ENCODE assay signal across 18 cellular contexts in genomic region chr18:1412660-1413659, GRCh38.
DNase-seq lines count a peak whose midpoint lies in the region; ATAC-seq, FAIRE-seq and TF ChIP-seq lines count a peak whose summit lies in the region.
"Had no signal": no experiment of that assay in that cellular context is flagged by ENCODE, and none has a peak within 500 bp of the region (broad histone marks: within the 10 kb centered on the region; RNA-seq: fewer than 3 reads in every experiment).

No MANE protein-coding gene starts in this region.

- H3K9me3 ChIP-seq in esophagus muscularis mucosa = no peaks in the 10 kb centered on the region
- H3K9me3 ChIP-seq: SJSA1 had no signal

- DNase-seq in HS-27A (ENCODE audit: low read depth) (peak; percentile 17), NCI-H446 treated with DMSO at 0.1 percent for 48 hours (lab: John Stamatoyannopoulos, UW) (peak; percentile 69), cerebellar cortex (ENCODE audit: low spot score) (peak; percentile 15), urothelium cell line (ENCODE audit: low spot score) (peak; percentile 33), RPMI8226 (no peak), esophagus muscularis mucosa (ENCODE audit: extremely low spot score) (no peak)
- DNase-seq: AML-193, DMS53, NCI-H1048, NCI-H146, NCI-H510A treated with DMSO at 0.1 percent for 48 hours, NCI-H82, T-helper 17 cell had no signal

- H3K4me1 ChIP-seq in esophagus muscularis mucosa = no peaks in the 10 kb centered on the region
- H3K4me1 ChIP-seq: SJSA1 had no signal

- H3K4me3 ChIP-seq in esophagus muscularis mucosa = no peak overlapping the region
- H3K4me3 ChIP-seq: GM23338, SJSA1 had no signal

- TF ChIP-seq POLR2A in esophagus muscularis mucosa (IDR thresholded peaks at IDR 0.05; ENCODE audit: low read depth) = no peak

- TF ChIP-seq CTCF in esophagus muscularis mucosa (IDR thresholded peaks at IDR 0.05) = no peak

- no peaks in the 10 kb centered on the region for H3K36me3 ChIP-seq in esophagus muscularis mucosa
- H3K36me3 ChIP-seq: SJSA1 had no signal

- TF ChIP-seq EP300 in esophagus muscularis mucosa (IDR thresholded peaks at IDR 0.05) = no peak

- WGBS in esophagus muscularis mucosa = 26% methylated on average over 7 of the region's 7 CpGs

- no peaks in the 10 kb centered on the region for H3K27me3 ChIP-seq in esophagus muscularis mucosa
- H3K27me3 ChIP-seq: SJSA1 had no signal

- peak; percentile 84 for FAIRE-seq in urothelium cell line (lab: Jason Lieb, UNC)
- FAIRE-seq: GM12892 had no signal

- ATAC-seq in HG03108 (IDR thresholded peaks at IDR 0.05; ENCODE audit: unreplicated experiment) = no peak
- ATAC-seq: GM23338, T-helper 17 cell had no signal

- intact Hi-C loops in esophagus muscularis mucosa (cut with DNase I) = no loop called here

- H3K27ac ChIP-seq in esophagus muscularis mucosa (replicated peaks in 1 of 4) = no peak overlapping the region
- H3K27ac ChIP-seq: KMS-11, SJSA1 had no signal

Comparison
In these comparisons a context has a peak if more than half of its experiments do, and no peak if none do; other contexts are left out.
1. DNase-seq: peak in HS-27A (single experiment), NCI-H446 treated with DMSO at 0.1 percent for 48 hours (single experiment), cerebellar cortex (single experiment) and urothelium cell line (single experiment); none in RPMI8226 (single experiment) and esophagus muscularis mucosa (single experiment).